In genomic region chr2:136997550-136997949, GRCh38 we compare ENCODE assay signal across 30 cellular contexts.
DNase-seq lines count a peak whose midpoint lies in the region; ATAC-seq and TF ChIP-seq lines count a peak whose summit lies in the region.
"Had no signal": no experiment of that assay in that cellular context is flagged by ENCODE, and none has a peak within 500 bp of the region (broad histone marks: within the 10 kb centered on the region; RNA-seq: fewer than 3 reads in every experiment).

No MANE protein-coding gene starts in this region.

- no peaks in the 10 kb centered on the region for H4K20me1 ChIP-seq in PC-3 (ENCODE audit: low read length)
- H4K20me1 ChIP-seq: BLaER1 had no signal

- no peak for ATAC-seq in PC-3
- ATAC-seq in HG02623 (IDR thresholded peaks at IDR 0.05; ENCODE audit: unreplicated experiment): no peak
- ATAC-seq: body of pancreas; naive thymus-derived CD8-positive, alpha-beta T cell; sciatic nerve had no signal

- DNase-seq in ELR (ENCODE audit: low read depth) (peak; percentile 1), PC-3 (peak; percentile 9), epithelial cell of esophagus (ENCODE audit: low read depth) (peak; percentile 32), trophoblast cell (no peak), AML-193 (lab: John Stamatoyannopoulos, UW) (no peak), NCI-H2196 treated with DMSO at 0.1 percent for 48 hours (lab: John Stamatoyannopoulos, UW; ENCODE audit: unreplicated experiment) (no peak)
- DNase-seq: activated CD4-positive, alpha-beta memory T cell treated with anti-CD3 and anti-CD28 coated beads, Interleukin-2, amount 10 ng/mL, durations not matched to agents 7 days and 5 days; activated CD4-positive, CD25-positive, alpha-beta regulatory T cell treated with anti-CD3 and anti-CD28 coated beads, Interleukin-2, amount 50 U/mL, for 72 hours; activated CD8-positive, alpha-beta memory T cell treated with anti-CD3 and anti-CD28 coated beads, Interleukin-2, amount 50 U/mL, for 4 hours; activated naive CD4-positive, alpha-beta T cell treated with anti-CD3 and anti-CD28 coated beads for 36 hours; adrenal gland; body of pancreas; DMS153; dorsolateral prefrontal cortex; MG63; naive thymus-derived CD8-positive, alpha-beta T cell; NCI-H1105; NCI-H187; NCI-H2171; NCI-H524 treated with DMSO at 0.1 percent for 48 hours; occipital lobe; OCI-M1; SHP77 treated with DMSO at 0.1 percent for 48 hours; stimulated activated CD4-positive, alpha-beta T cell treated with anti-CD3 and anti-CD28 coated beads, Interleukin-12 subunit alpha, Interleukin-12 subunit beta, amount 100 ng/mL, for 4 hours; stimulated activated CD4-positive, alpha-beta T cell treated with anti-CD3 and anti-CD28 coated beads, Interleukin-4, amount 100 ng/mL, for 24 hours; tibial artery had no signal

- H3K27ac ChIP-seq in PC-3 (ENCODE audit: low read length) (no peak overlapping the region), trophoblast cell (ENCODE audit: low read depth, low read length) (no peak overlapping the region)
- H3K27ac ChIP-seq: adrenal gland, BLaER1, body of pancreas, dorsolateral prefrontal cortex, prostate gland, tibial artery had no signal

- no peak overlapping the region for H3K14ac ChIP-seq in trophoblast cell (ENCODE audit: low read length)

- POLR2A ChIA-PET in PC-3 (lab: Charles Lee; ENCODE audit: unreplicated experiment): no interaction called here

- H3K9me2 ChIP-seq in PC-3 (replicated peaks; ENCODE audit: low read length): no peaks in the 10 kb centered on the region

- CTCF ChIA-PET in PC-3 (lab: Charles Lee): no interaction called here

- H3K18ac ChIP-seq in trophoblast cell (ENCODE audit: low read length): no peak overlapping the region

- H3K27me3 ChIP-seq in PC-3 (ENCODE audit: low read length) (peaks cover 62% of the 10 kb centered on the region), trophoblast cell (ENCODE audit: insufficient read depth, low read length) (no peaks in the 10 kb centered on the region)
- H3K27me3 ChIP-seq: adrenal gland, BLaER1, body of pancreas, MG63, tibial artery had no signal

- H3K4me1 ChIP-seq in PC-3 (ENCODE audit: insufficient read depth, low read length): no peaks in the 10 kb centered on the region
- no peaks in the 10 kb centered on the region for H3K4me1 ChIP-seq in trophoblast cell (ENCODE audit: control insufficient read depth in 1 of 2, insufficient read depth in 2 of 2, low read length in 2 of 2)
- H3K4me1 ChIP-seq: adrenal gland, BLaER1, body of pancreas, prostate gland, tibial artery had no signal

- no peaks in the 10 kb centered on the region for H3F3A ChIP-seq in PC-3 (ENCODE audit: low read length, unreplicated experiment)

- no TSS peak for BruUV-seq in PC-3 (replicated peaks; lab: Mats Ljungman, UMichigan)

- H3K36me3 ChIP-seq in PC-3 (ENCODE audit: low read depth, low read length): no peaks in the 10 kb centered on the region
- no peaks in the 10 kb centered on the region for H3K36me3 ChIP-seq in trophoblast cell (ENCODE audit: control insufficient read depth in 1 of 2, insufficient read depth in 2 of 2, low read length in 2 of 2)
- H3K36me3 ChIP-seq: adrenal gland, BLaER1, MG63, prostate gland, tibial artery had no signal

- H2AK5ac ChIP-seq in trophoblast cell (ENCODE audit: low read length): no peak overlapping the region

- no peak overlapping the region for H3K4me2 ChIP-seq in PC-3 (ENCODE audit: low read length)
- H3K4me2 ChIP-seq in trophoblast cell (ENCODE audit: low read length): no peak overlapping the region
- H3K4me2 ChIP-seq: BLaER1 had no signal

- H3K9ac ChIP-seq in PC-3 (ENCODE audit: low read length) (no peak overlapping the region), trophoblast cell (ENCODE audit: low read length) (no peak overlapping the region)
- H3K9ac ChIP-seq: BLaER1 had no signal

- no peak overlapping the region for H2BK12ac ChIP-seq in trophoblast cell (ENCODE audit: low read length)

- no peak overlapping the region for H4K91ac ChIP-seq in trophoblast cell (ENCODE audit: low read depth, low read length)

- no peaks in the 10 kb centered on the region for H3K79me2 ChIP-seq in PC-3 (ENCODE audit: low read length)
- H3K79me2 ChIP-seq in trophoblast cell (ENCODE audit: control insufficient read depth, insufficient read depth, low read length, poor library complexity): no peaks in the 10 kb centered on the region

- no peak overlapping the region for H4K12ac ChIP-seq in trophoblast cell (ENCODE audit: low read depth, low read length)

- H3K9me3 ChIP-seq in PC-3 (ENCODE audit: low read length) (no peaks in the 10 kb centered on the region), trophoblast cell (ENCODE audit: insufficient read depth, low read depth, low read length) (no peaks in the 10 kb centered on the region)
- H3K9me3 ChIP-seq: adrenal gland, BLaER1, body of pancreas, MG63, prostate gland, tibial artery had no signal

- H3K4ac ChIP-seq in trophoblast cell (ENCODE audit: low read depth, low read length): no peak overlapping the region

- TF ChIP-seq CTCF in PC-3 (conservative IDR thresholded peaks at IDR 0.05; ENCODE audit: low read depth, low read length): no peak
- TF ChIP-seq CTCF in epithelial cell of esophagus (IDR thresholded peaks at IDR 0.05; ENCODE audit: insufficient read depth, low read depth, low read length, missing control alignments): no peak

- no CpG with 5 or more reads among the region's 2 CpGs for WGBS in trophoblast cell (ENCODE audit: extremely low coverage, insufficient coverage, insufficient read length)

- H3K79me1 ChIP-seq in trophoblast cell (ENCODE audit: low read length): no peaks in the 10 kb centered on the region

- H3K4me3 ChIP-seq in PC-3 (ENCODE audit: low read length) (no peak overlapping the region), epithelial cell of esophagus (ENCODE audit: low read length) (no peak overlapping the region), trophoblast cell (ENCODE audit: low read depth, low read length) (no peak overlapping the region)
- H3K4me3 ChIP-seq: adrenal gland, BLaER1, body of pancreas, dorsolateral prefrontal cortex, MG63, prostate gland, tibial artery had no signal

- no peak overlapping the region for H2BK120ac ChIP-seq in trophoblast cell (ENCODE audit: insufficient read depth, low read length, poor library complexity)

- no peak overlapping the region for H2BK5ac ChIP-seq in trophoblast cell (ENCODE audit: low read depth, low read length, poor library complexity)

- H2AFZ ChIP-seq in PC-3 (ENCODE audit: low read length): no peak overlapping the region
- no peak overlapping the region for H2AFZ ChIP-seq in trophoblast cell (ENCODE audit: insufficient read depth, low read length, poor library complexity)

- H3K23ac ChIP-seq in trophoblast cell (ENCODE audit: low read length): peak overlapping the region; percentile 59

- H4K8ac ChIP-seq in trophoblast cell (ENCODE audit: low read depth, low read length): no peak overlapping the region

- intact Hi-C loops in PC-3 (cut with micrococcal nuclease): no loop called here

Comparison
In these comparisons a context has a peak if more than half of its experiments do, and no peak if none do; other contexts are left out.
1. DNase-seq: peak in ELR (single experiment), PC-3 (single experiment) and epithelial cell of esophagus (single experiment); none in trophoblast cell (0 of 2), AML-193 (0 of 2) and NCI-H2196 treated with DMSO at 0.1 percent for 48 hours (single experiment).